ENCODE assay signal across 32 cellular contexts in genomic region chr6:4997862-4998261, GRCh38.
"Had no signal": no experiment of that assay in that cellular context is flagged by ENCODE, and none has a peak within 500 bp of the region (broad histone marks: within the 10 kb centered on the region; RNA-seq: fewer than 3 reads in every experiment).

No MANE protein-coding gene starts in this region.

- H3K27ac Mint-ChIP-seq: immature natural killer cell; mesothelial cell of epicardium; naive B cell; natural killer cell; nephron progenitor cell; stimulated activated effector memory CD8-positive, alpha-beta T cell treated with anti-CD3 and anti-CD28 coated beads, Interleukin-12 subunit alpha, Interleukin-12 subunit beta, amount 100 ng/mL, for 72 hours; stimulated activated naive CD8-positive, alpha-beta T cell treated with anti-CD3 and anti-CD28 coated beads, Interleukin-15, Interleukin-2, amounts not matched to agents 100 ng/mL and 50 ng/mL, for 24 hours had no signal

- H3K4me3 Mint-ChIP-seq: immature natural killer cell; mesothelial cell of epicardium; natural killer cell; nephron progenitor cell; stimulated activated effector memory CD8-positive, alpha-beta T cell treated with anti-CD3 and anti-CD28 coated beads, Interleukin-12 subunit alpha, Interleukin-12 subunit beta, amount 100 ng/mL, for 72 hours; stimulated activated naive CD8-positive, alpha-beta T cell treated with anti-CD3 and anti-CD28 coated beads, Interleukin-15, Interleukin-2, amounts not matched to agents 100 ng/mL and 50 ng/mL, for 24 hours had no signal

- H3K9me3 Mint-ChIP-seq: immature natural killer cell; mesothelial cell of epicardium; naive B cell; natural killer cell; nephron progenitor cell; stimulated activated effector memory CD8-positive, alpha-beta T cell treated with anti-CD3 and anti-CD28 coated beads, Interleukin-12 subunit alpha, Interleukin-12 subunit beta, amount 100 ng/mL, for 72 hours; stimulated activated naive CD8-positive, alpha-beta T cell treated with anti-CD3 and anti-CD28 coated beads, Interleukin-15, Interleukin-2, amounts not matched to agents 100 ng/mL and 50 ng/mL, for 24 hours had no signal

- H3K4me1 Mint-ChIP-seq: naive B cell; natural killer cell; stimulated activated effector memory CD8-positive, alpha-beta T cell treated with anti-CD3 and anti-CD28 coated beads, Interleukin-12 subunit alpha, Interleukin-12 subunit beta, amount 100 ng/mL, for 72 hours had no signal

- H3K27ac ChIP-seq: left lung, lower lobe of right lung, pancreas, prostate gland, sigmoid colon, spleen, suprapubic skin, thoracic aorta, tibial artery, upper lobe of right lung had no signal

- H3K36me3 ChIP-seq: prostate gland, upper lobe of right lung had no signal

- FAIRE-seq: islet of Langerhans, kidney, pancreas, small intestine, urothelium cell line had no signal

- H3K4me3 ChIP-seq: left lung, lower lobe of right lung, pancreas, prostate gland, sigmoid colon, spleen, suprapubic skin, thoracic aorta, tibial artery, upper lobe of right lung had no signal

- H3K9me3 ChIP-seq: left lung, lower lobe of right lung, pancreas, prostate gland, sigmoid colon, spleen, suprapubic skin, thoracic aorta, tibial artery, upper lobe of right lung had no signal

- ATAC-seq: left colon; left lung; lower lobe of right lung; natural killer cell; pancreas; right cardiac atrium; stimulated activated effector memory CD8-positive, alpha-beta T cell treated with anti-CD3 and anti-CD28 coated beads, Interleukin-12 subunit alpha, Interleukin-12 subunit beta, amount 100 ng/mL, for 72 hours; upper lobe of right lung had no signal

- H3K4me1 ChIP-seq: left lung, lower lobe of right lung, pancreas, prostate gland, sigmoid colon, suprapubic skin, tibial artery, upper lobe of right lung had no signal

- DNase-seq: hypothalamus; immature natural killer cell; kidney; left colon; left lung; lower lobe of right lung; mammary epithelial cell; mesenchymal stem cell; naive B cell; natural killer cell; nephron progenitor cell; nucleus accumbens; pancreas; posterior cingulate gyrus; retina; right cardiac atrium; sigmoid colon; small intestine; spleen; stimulated activated CD4-positive, alpha-beta T cell treated with anti-CD3 and anti-CD28 coated beads, Interleukin-4, amount 100 ng/mL, for 24 hours; stimulated activated naive CD4-positive, alpha-beta T cell; tibial artery; trophoblast cell; upper lobe of right lung had no signal

- H3K27me3 Mint-ChIP-seq: naive B cell; stimulated activated naive CD8-positive, alpha-beta T cell treated with anti-CD3 and anti-CD28 coated beads, Interleukin-15, Interleukin-2, amounts not matched to agents 100 ng/mL and 50 ng/mL, for 24 hours had no signal

- H3K27me3 ChIP-seq: left lung, pancreas, sigmoid colon, spleen, suprapubic skin, tibial artery, upper lobe of right lung had no signal
